9 cellular contexts compared by ENCODE assay signal in the genomic region with DNA sequence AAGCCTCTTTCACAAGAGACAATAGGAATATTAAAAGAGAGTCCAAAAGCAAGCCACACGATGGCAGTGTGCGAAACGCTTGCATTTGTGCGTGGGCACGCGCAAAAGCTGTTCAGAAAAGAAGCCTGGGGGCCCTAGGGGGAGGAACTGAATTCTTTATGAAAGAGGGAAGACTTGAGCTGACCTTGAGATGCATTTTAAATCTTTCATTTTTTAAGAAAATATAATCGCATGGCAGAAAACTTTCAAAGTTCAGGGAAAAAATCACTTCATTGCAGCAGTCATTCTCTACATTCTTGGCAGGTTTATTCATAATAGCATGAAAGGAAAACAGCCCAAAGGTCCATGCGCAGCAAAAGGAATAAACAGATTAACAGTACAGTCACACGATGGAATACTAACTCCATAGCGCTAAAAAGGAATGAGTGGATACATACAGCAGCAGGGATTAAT.
DNase-seq lines count a peak whose midpoint lies in the region; ATAC-seq and TF ChIP-seq lines count a peak whose summit lies in the region.
"Had no signal": no experiment of that assay in that cellular context is flagged by ENCODE, and none has a peak within 500 bp of the region (broad histone marks: within the 10 kb centered on the region; RNA-seq: fewer than 3 reads in every experiment).

No MANE protein-coding gene starts in this region.

- no peak for ATAC-seq in gastroesophageal sphincter
- ATAC-seq in GM18520 (IDR thresholded peaks at IDR 0.05; ENCODE audit: unreplicated experiment): no peak
- ATAC-seq in HG02938 (IDR thresholded peaks at IDR 0.05; ENCODE audit: unreplicated experiment): no peak

- DNase-seq in GM03348 (ENCODE audit: low spot score) (peak; percentile 60), adipocyte (ENCODE audit: low read depth) (peak; percentile 93), retina (peak; percentile 52), mesenteric fat pad (ENCODE audit: low spot score) (no peak)
- no peak for DNase-seq in stimulated activated CD4-positive, alpha-beta T cell treated with anti-CD3 and anti-CD28 coated beads, Interleukin-2, amount 100 ng/mL, for 48 hours
- DNase-seq: MV-4-11 had no signal

- 16% methylated on average over 10 of the region's 10 CpGs for WGBS in gastroesophageal sphincter (ENCODE audit: low coverage in 1 of 2), 2 donors

- no peaks in the 10 kb centered on the region for H3K36me3 ChIP-seq in adipocyte (ENCODE audit: control insufficient read depth, insufficient read depth, low read length, severe bottlenecking)
- H3K36me3 ChIP-seq in gastroesophageal sphincter: no peaks in the 10 kb centered on the region

- H3K27me3 ChIP-seq in adipocyte (replicated peaks; ENCODE audit: control insufficient read depth, insufficient read depth, low read length) (no peaks in the 10 kb centered on the region), gastroesophageal sphincter (no peaks in the 10 kb centered on the region)

- H3K4me1 ChIP-seq in adipocyte (ENCODE audit: control insufficient read depth, insufficient read depth, low read length): peaks cover 5% of the 10 kb centered on the region
- peaks cover 0 to 13% (median 5%) of the 10 kb centered on the region in 3 donors for H3K4me1 ChIP-seq in gastroesophageal sphincter

- no peak overlapping the region for H3K27ac ChIP-seq in gastroesophageal sphincter

- TF ChIP-seq CTCF in gastroesophageal sphincter (IDR thresholded peaks at IDR 0.05): peak in 3 of 4 experiments; percentile 36 to 61 (median 38)

- TF ChIP-seq EP300 in gastroesophageal sphincter (IDR thresholded peaks at IDR 0.05): no peak

- no peak for TF ChIP-seq POLR2A in gastroesophageal sphincter (IDR thresholded peaks at IDR 0.05)

- no peaks in the 10 kb centered on the region for H3K9me3 ChIP-seq in adipocyte (ENCODE audit: control insufficient read depth, low read length)
- no peaks in the 10 kb centered on the region for H3K9me3 ChIP-seq in gastroesophageal sphincter

- H3K9ac ChIP-seq in adipocyte (ENCODE audit: low read length): peak overlapping the region; percentile 18

- H3K4me3 ChIP-seq in adipocyte (ENCODE audit: low read length) (peak overlapping the region; percentile 61), gastroesophageal sphincter (no peak overlapping the region)

Comparison
In these comparisons a context has a peak if more than half of its experiments do, and no peak if none do; other contexts are left out.
1. DNase-seq: peak in GM03348 (single experiment), adipocyte (single experiment) and retina (single experiment); none in mesenteric fat pad (single experiment) and stimulated activated CD4-positive, alpha-beta T cell treated with anti-CD3 and anti-CD28 coated beads, Interleukin-2, amount 100 ng/mL, for 48 hours (0 of 2).